ENCODE assay signal across 16 cellular contexts in the genomic region with DNA sequence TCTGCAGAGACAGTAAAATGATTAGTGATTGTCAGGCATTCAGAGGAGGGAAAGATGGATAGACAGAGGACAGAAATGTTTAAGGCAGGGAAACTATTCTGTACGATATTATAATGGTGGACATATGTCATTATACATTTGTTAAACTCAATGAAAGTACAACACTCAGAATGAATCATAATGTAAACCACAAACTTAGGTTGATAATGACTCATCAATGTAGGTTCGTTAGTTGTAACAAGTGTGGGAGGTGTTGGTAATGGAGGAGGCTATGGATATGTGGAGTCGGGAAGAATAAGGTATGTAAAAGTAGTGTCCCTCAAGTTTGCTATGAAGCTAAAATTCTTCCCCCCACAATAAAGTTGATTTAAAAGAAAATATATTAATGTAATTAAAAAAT.
DNase-seq lines count a peak whose midpoint lies in the region; ATAC-seq, FAIRE-seq and TF ChIP-seq lines count a peak whose summit lies in the region.
"Had no signal": no experiment of that assay in that cellular context is flagged by ENCODE, and none has a peak within 500 bp of the region (broad histone marks: within the 10 kb centered on the region; RNA-seq: fewer than 3 reads in every experiment).

No MANE protein-coding gene starts in this region.

- intact Hi-C loops in PC-9 (cut with micrococcal nuclease; ENCODE audit: unreplicated experiment), result no loop called here
- intact Hi-C loops in pancreas (cut with DNase I), result no loop called here

- DNase-seq in PC-9 (peak in 1 of 2 experiments; percentile 74), fibroblast of pulmonary artery (ENCODE audit: low read depth) (peak; percentile 3), AG08396 (ENCODE audit: low spot score) (no peak), pancreas (no peak), NCI-H1930 (lab: John Stamatoyannopoulos, UW) (no peak)
- DNase-seq: activated CD4-positive, alpha-beta T cell treated with anti-CD3 and anti-CD28 coated beads for 4 hours; activated effector memory CD4-positive, alpha-beta T cell treated with Interleukin-2 at 50 U/mL for 16 hours; MG63; NCI-H526; SW 1271 had no signal

- no TSS peak for BruUV-seq in PC-9 (replicated peaks; lab: Mats Ljungman, UMichigan)

- H3K4me1 ChIP-seq in PC-9 (replicated peaks; ENCODE audit: insufficient read depth) (0 out of 2 replicates have a peak, but pooled peaks cover 9% of the 10 kb centered on the region), pancreas (no peaks in the 10 kb centered on the region)
- H3K4me1 ChIP-seq: right atrium auricular region had no signal

- H3K27me3 ChIP-seq in PC-9 (ENCODE audit: insufficient read depth, low read depth), result no peaks in the 10 kb centered on the region
- H3K27me3 ChIP-seq in pancreas, result no peaks in the 10 kb centered on the region
- H3K27me3 ChIP-seq: MG63, right atrium auricular region had no signal

- CTCF ChIA-PET in PC-9 (lab: Charles Lee), result no interaction called here

- H3F3A ChIP-seq in PC-9 (ENCODE audit: insufficient read depth, low read depth), result peaks cover 4% of the 10 kb centered on the region; the same call in 1 of the 2 replicates

- no peaks in the 10 kb centered on the region for H3K36me3 ChIP-seq in PC-9 (ENCODE audit: low read depth)
- H3K36me3 ChIP-seq in pancreas, result no peaks in the 10 kb centered on the region
- H3K36me3 ChIP-seq: MG63, right atrium auricular region, thoracic aorta had no signal

- 68 to 75% methylated on average over 3 of the region's 3 CpGs for WGBS in pancreas, 2 donors

- POLR2A ChIA-PET in PC-9 (lab: Charles Lee; ENCODE audit: unreplicated experiment), result no interaction called here

- H2AFZ ChIP-seq in PC-9, result no peak overlapping the region

- no peaks in the 10 kb centered on the region for H4K20me1 ChIP-seq in PC-9 (ENCODE audit: insufficient read depth)

- no peak for FAIRE-seq in pancreas (lab: Jason Lieb, UNC)
- FAIRE-seq: H1 had no signal

- H3K9me2 ChIP-seq in PC-9 (ENCODE audit: insufficient read depth), result no peaks in the 10 kb centered on the region; the same call in 1 of the 2 replicates

- 0 out of 2 replicates have a peak overlapping the region, but pooled peaks have one; percentile 41 for H3K4me2 ChIP-seq in PC-9

- no peak overlapping the region for H3K27ac ChIP-seq in PC-9
- no peak overlapping the region for H3K27ac ChIP-seq in pancreas
- H3K27ac ChIP-seq: right atrium auricular region, thoracic aorta had no signal

- H3K9me3 ChIP-seq in PC-9 (ENCODE audit: insufficient read depth, low read depth), result no peaks in the 10 kb centered on the region; the same call in 1 of the 2 replicates
- no peaks in the 10 kb centered on the region for H3K9me3 ChIP-seq in pancreas
- H3K9me3 ChIP-seq: MG63, right atrium auricular region, thoracic aorta had no signal

- TF ChIP-seq CTCF in PC-9 (conservative IDR thresholded peaks at IDR 0.05) (no peak), fibroblast of pulmonary artery (IDR thresholded peaks at IDR 0.05; ENCODE audit: low read length, missing control alignments) (no peak), pancreas (IDR thresholded peaks at IDR 0.05) (no peak)

- no peaks in the 10 kb centered on the region for H3K79me2 ChIP-seq in PC-9 (ENCODE audit: low read depth)

- H3K4me3 ChIP-seq in PC-9, result no peak overlapping the region
- no peak overlapping the region for H3K4me3 ChIP-seq in fibroblast of pulmonary artery (replicated peaks; ENCODE audit: low read depth, low read length)
- no peak overlapping the region for H3K4me3 ChIP-seq in pancreas
- H3K4me3 ChIP-seq: MG63, right atrium auricular region, thoracic aorta had no signal

- ATAC-seq in GM18520 (IDR thresholded peaks at IDR 0.05; ENCODE audit: unreplicated experiment) (peak; percentile 76), HG02981 (IDR thresholded peaks at IDR 0.05; ENCODE audit: unreplicated experiment) (peak; percentile 89), pancreas (no peak), HG02763 (IDR thresholded peaks at IDR 0.05; ENCODE audit: unreplicated experiment) (no peak)

Comparison
In these comparisons a context has a peak if more than half of its experiments do, and no peak if none do; other contexts are left out.
1. ATAC-seq: peak in GM18520 (single experiment) and HG02981 (single experiment); none in pancreas (0 of 4) and HG02763 (single experiment).